Comparison of ENCODE assay signal across 25 cellular contexts in genomic region chr7:18117482-18117881, GRCh38.
DNase-seq lines count a peak whose midpoint lies in the region; ATAC-seq and TF ChIP-seq lines count a peak whose summit lies in the region.
"Had no signal": no experiment of that assay in that cellular context is flagged by ENCODE, and none has a peak within 500 bp of the region (broad histone marks: within the 10 kb centered on the region; RNA-seq: fewer than 3 reads in every experiment).

No MANE protein-coding gene starts in this region.

- in situ Hi-C loops in astrocyte of the cerebellum (cut with HindIII; ENCODE audit: low sequenced_read_pairs), result no loop called here

- peak; percentile 71 for DNase-seq in A172 (ENCODE audit: low spot score)
- peak; percentile 73 for DNase-seq in astrocyte of the cerebellum (ENCODE audit: low read depth)
- peak; percentile 66 for DNase-seq in iris pigment epithelial cell (ENCODE audit: low read depth)
- no peak for DNase-seq in NCI-H187 treated with DMSO at 0.1 percent for 48 hours (lab: John Stamatoyannopoulos, UW)
- no peak for DNase-seq in activated T-cell treated with anti-CD3 and anti-CD28 coated beads, Interleukin-2, amount 50 U/mL, for 48 hours
- DNase-seq in CD8-positive, alpha-beta T cell, result no peak
- DNase-seq in ureter (ENCODE audit: low spot score), result no peak
- DNase-seq: 8988T; activated CD4-positive, CD25-positive, alpha-beta regulatory T cell; activated CD8-positive, alpha-beta memory T cell treated with anti-CD3 and anti-CD28 coated beads for 24 hours; activated naive CD8-positive, alpha-beta T cell treated with anti-CD3 and anti-CD28 coated beads for 36 hours; central memory CD4-positive, alpha-beta T cell; DMS153; effector CD4-positive, alpha-beta T cell; heart right ventricle; lower lobe of right lung; NCI-H526; ovary; SIG-M5; substantia nigra had no signal

- no peaks in the 10 kb centered on the region for H3K36me3 Mint-ChIP-seq in CD8-positive, alpha-beta T cell
- H3K36me3 Mint-ChIP-seq: activated naive CD8-positive, alpha-beta T cell treated with anti-CD3 and anti-CD28 coated beads for 36 hours had no signal

- H3K4me1 ChIP-seq in HEK293 (ENCODE audit: control insufficient read depth, insufficient read depth, low read length), result no peaks in the 10 kb centered on the region
- H3K4me1 ChIP-seq in CD8-positive, alpha-beta T cell (ENCODE audit: insufficient read depth, low read length), result no peaks in the 10 kb centered on the region
- H3K4me1 ChIP-seq: heart right ventricle, lower lobe of right lung had no signal

- H3K4me3 Mint-ChIP-seq in CD8-positive, alpha-beta T cell, result no peak overlapping the region
- H3K4me3 Mint-ChIP-seq: activated naive CD8-positive, alpha-beta T cell treated with anti-CD3 and anti-CD28 coated beads for 36 hours; T-helper 1 cell treated with Interleukin-12 subunit alpha and Interleukin-12 subunit beta and Interleukin-4 antibody, amounts not matched to agents 30 μg/mL and 1 μg/mL, for 36 hours had no signal

- peaks cover 3% of the 10 kb centered on the region for H3K27me3 Mint-ChIP-seq in CD8-positive, alpha-beta T cell (ENCODE audit: low read depth)
- H3K27me3 Mint-ChIP-seq: activated naive CD8-positive, alpha-beta T cell treated with anti-CD3 and anti-CD28 coated beads for 36 hours had no signal

- H3K4me3 ChIP-seq in HEK293 (ENCODE audit: low read depth, low read length) (no peak overlapping the region), astrocyte of the cerebellum (ENCODE audit: low read depth, low read length) (no peak overlapping the region)
- no peak overlapping the region for H3K4me3 ChIP-seq in CD8-positive, alpha-beta T cell (ENCODE audit: low read depth, low read length)
- H3K4me3 ChIP-seq: esophagus muscularis mucosa, heart right ventricle, lower lobe of right lung, ovary had no signal

- H3K36me3 ChIP-seq in HEK293 (ENCODE audit: control insufficient read depth in 2 of 2, insufficient read depth in 1 of 2, low read length in 2 of 2), result no peaks in the 10 kb centered on the region
- H3K36me3 ChIP-seq in CD8-positive, alpha-beta T cell (ENCODE audit: insufficient read depth, low read length), result no peaks in the 10 kb centered on the region
- H3K36me3 ChIP-seq: esophagus muscularis mucosa, heart right ventricle, lower lobe of right lung, ovary had no signal

- H3K27ac Mint-ChIP-seq in CD8-positive, alpha-beta T cell, result no peak overlapping the region
- H3K27ac Mint-ChIP-seq: activated naive CD8-positive, alpha-beta T cell treated with anti-CD3 and anti-CD28 coated beads for 36 hours; T-helper 1 cell treated with Interleukin-12 subunit alpha and Interleukin-12 subunit beta and Interleukin-4 antibody, amounts not matched to agents 30 μg/mL and 1 μg/mL, for 36 hours had no signal

- no peaks in the 10 kb centered on the region for H3K4me1 Mint-ChIP-seq in CD8-positive, alpha-beta T cell (ENCODE audit: low read depth)
- H3K4me1 Mint-ChIP-seq: activated naive CD8-positive, alpha-beta T cell treated with anti-CD3 and anti-CD28 coated beads for 36 hours had no signal

- no peaks in the 10 kb centered on the region for H3K9me3 ChIP-seq in HEK293 (ENCODE audit: control insufficient read depth, insufficient read depth, low read depth, low read length)
- no peaks in the 10 kb centered on the region for H3K9me3 ChIP-seq in CD8-positive, alpha-beta T cell (ENCODE audit: low read length)
- H3K9me3 ChIP-seq: esophagus muscularis mucosa, heart right ventricle, lower lobe of right lung, ovary had no signal

- CTCF ChIA-PET in HEK293 (lab: Yijun Ruan, JAX), result interaction anchor here (0.6 to 1.2 kb wide), 3 partner anchors 51 to 347 kb away, joined by 4 to 12 read pairs (median 4); no protein-coding TSS in a partner anchor
- CTCF ChIA-PET in CD8-positive, alpha-beta T cell (lab: Charles Lee), result no interaction called here

- no peak overlapping the region for H3K27ac ChIP-seq in HEK293 (ENCODE audit: extremely low read depth, low read depth, low read length)
- H3K27ac ChIP-seq in CD8-positive, alpha-beta T cell (ENCODE audit: low read depth, low read length), result no peak overlapping the region
- H3K27ac ChIP-seq: esophagus muscularis mucosa, heart right ventricle, HL-60, lower lobe of right lung, ovary had no signal

- intact Hi-C loops in CD8-positive, alpha-beta T cell (cut with DNase I, micrococcal nuclease), result no loop called here

- TF ChIP-seq CTCF in HEK293 (tag by site-specific recombination; IDR thresholded peaks at IDR 0.05) (no peak), astrocyte of the cerebellum (IDR thresholded peaks at IDR 0.05; ENCODE audit: low read depth, low read length, missing control alignments) (no peak)
- no peak for TF ChIP-seq CTCF in CD8-positive, alpha-beta T cell (IDR thresholded peaks at IDR 0.05)

- no peaks in the 10 kb centered on the region for H3K27me3 ChIP-seq in CD8-positive, alpha-beta T cell (ENCODE audit: insufficient read depth, low read length)
- H3K27me3 ChIP-seq: esophagus muscularis mucosa, heart right ventricle, ovary had no signal

- POLR2A ChIA-PET in HEK293 (lab: Yijun Ruan, JAX), result no interaction called here
- POLR2A ChIA-PET in CD8-positive, alpha-beta T cell (lab: Charles Lee), result no interaction called here

- no peaks in the 10 kb centered on the region for H3K9me3 Mint-ChIP-seq in CD8-positive, alpha-beta T cell
- H3K9me3 Mint-ChIP-seq: activated naive CD8-positive, alpha-beta T cell treated with anti-CD3 and anti-CD28 coated beads for 36 hours; T-helper 1 cell treated with Interleukin-12 subunit alpha and Interleukin-12 subunit beta and Interleukin-4 antibody, amounts not matched to agents 30 μg/mL and 1 μg/mL, for 36 hours had no signal

- no peak for ATAC-seq in CD8-positive, alpha-beta T cell
- ATAC-seq: heart right ventricle, lower lobe of right lung, sciatic nerve had no signal

TF ChIP-seq in HEK293, 187 proteins besides CTCF, POLR2A, EP300 and RAD21:
- TF ChIP-seq ZNF112 (tag by site-specific recombination; IDR thresholded peaks at IDR 0.05) (no peak), ZNF513 (tag by site-specific recombination; IDR thresholded peaks at IDR 0.05) (no peak), ZNF707 (tag by site-specific recombination; IDR thresholded peaks at IDR 0.05) (no peak), ZNF629 (tag by site-specific recombination; IDR thresholded peaks at IDR 0.05) (0 out of 2 replicates have a peak, but pooled peaks have one; percentile 25), ZNF664 (tag by site-specific recombination; IDR thresholded peaks at IDR 0.05) (no peak)

Comparison
In these comparisons a context has a peak if more than half of its experiments do, and no peak if none do; other contexts are left out.
1. DNase-seq: peak in A172 (single experiment), astrocyte of the cerebellum (single experiment) and iris pigment epithelial cell (single experiment); none in NCI-H187 treated with DMSO at 0.1 percent for 48 hours (single experiment), activated T-cell treated with anti-CD3 and anti-CD28 coated beads, Interleukin-2, amount 50 U/mL, for 48 hours (0 of 2), CD8-positive, alpha-beta T cell (0 of 7) and ureter (single experiment).